8 cellular contexts compared by ENCODE assay signal in genomic region chr7:151413241-151413640, GRCh38. TPM values are rescaled to one million over a fixed set of nuclear protein-coding genes. Genes with fewer than 3 reads are reported as not detected.
"Had no signal": no experiment of that assay in that cellular context is flagged by ENCODE, and none has a peak within 500 bp of the region (broad histone marks: within the 10 kb centered on the region; RNA-seq: fewer than 3 reads in every experiment).

No MANE protein-coding gene starts in this region.

- FAIRE-seq: H1, H54, HepG2 had no signal

- H3K36me3 Mint-ChIP-seq: IgD-negative memory B cell had no signal

- ATAC-seq: HepG2 had no signal

- H3K4me3 Mint-ChIP-seq: H9, IgD-negative memory B cell had no signal

- H3K27ac Mint-ChIP-seq: H9, IgD-negative memory B cell had no signal

- DNase-seq: GM23248, H9, HCEC 1CT had no signal

RNA-seq across cellular contexts. Expression of gene WDR86, which starts 3.4 kb away (rescaled TPM):
- total RNA-seq: GM23248, HT1080 had no signal

RNA-seq across cellular contexts. Expression of gene CRYGN, which starts 26.7 kb away (rescaled TPM):
- total RNA-seq: GM23248, HepG2, HT1080 had no signal
